ENCODE assay signal across 18 cellular contexts in the genomic region with DNA sequence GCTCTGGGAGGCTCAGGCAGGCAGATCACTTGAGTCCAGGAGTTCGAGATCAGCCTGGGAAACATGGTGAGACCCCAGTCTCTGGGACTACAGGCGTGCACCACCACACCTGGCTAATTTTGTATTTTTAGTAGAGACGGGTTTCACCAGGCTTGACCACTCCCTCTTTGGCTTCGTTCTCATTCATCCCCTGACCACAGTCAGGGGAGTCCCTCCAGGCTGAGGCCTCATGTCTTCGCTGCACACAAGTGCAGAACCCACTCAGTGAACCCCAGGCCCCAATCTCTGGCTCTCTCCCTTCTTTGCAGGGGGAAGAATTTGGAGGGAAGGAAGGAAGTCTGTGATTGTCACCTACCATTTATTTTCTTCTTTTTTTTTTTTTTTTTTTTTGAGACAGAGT. TPM values are rescaled to one million over a fixed set of nuclear protein-coding genes. Genes with fewer than 3 reads are reported as not detected.
A peak's percentile ranks its signal among the peaks of the same experiment; 100 is the strongest.
DNase-seq lines count a peak whose midpoint lies in the region; ATAC-seq, FAIRE-seq and TF ChIP-seq lines count a peak whose summit lies in the region.
"Had no signal": no experiment of that assay in that cellular context is flagged by ENCODE, and none has a peak within 500 bp of the region (broad histone marks: within the 10 kb centered on the region; RNA-seq: fewer than 3 reads in every experiment).

No MANE protein-coding gene starts in this region.

- H3K27ac Mint-ChIP-seq in stimulated activated naive B cell treated with anti-CD40 and anti-IgM and Interleukin-4, amounts not matched to agents 10 μg/mL and 1 μg/mL and 100 μg/mL, for 72 hours, result peak overlapping the region; percentile 21
- H3K27ac Mint-ChIP-seq: H9 had no signal

- no peak for TF ChIP-seq POLR2A in right lobe of liver (IDR thresholded peaks at IDR 0.05)

- TF ChIP-seq CTCF in kidney (IDR thresholded peaks at IDR 0.05; ENCODE audit: borderline replicate concordance, extremely low read depth, insufficient read depth) (no peak), GM13977 (IDR thresholded peaks at IDR 0.05; ENCODE audit: extremely low read depth, insufficient read depth, missing control alignments) (no peak), right lobe of liver (IDR thresholded peaks at IDR 0.05) (no peak)

- H3K4me3 ChIP-seq in kidney (ENCODE audit: low read length in 2 of 2) (no peak overlapping the region), right lobe of liver (no peak overlapping the region)

- no peak overlapping the region for H3K9ac ChIP-seq in kidney (ENCODE audit: low read length in 2 of 2)

- H3K27me3 Mint-ChIP-seq in stimulated activated naive B cell treated with anti-CD40 and anti-IgM and Interleukin-4, amounts not matched to agents 10 μg/mL and 1 μg/mL and 100 μg/mL, for 72 hours, result peaks cover 15 to 24% of the 10 kb centered on the region in 2 donors

- ATAC-seq in stimulated activated naive B cell treated with anti-CD40 and anti-IgM and Interleukin-4, amounts not matched to agents 10 μg/mL and 1 μg/mL and 100 μg/mL, for 72 hours (replicated peaks), result no peak
- no peak for ATAC-seq in right lobe of liver

- 88% methylated on average over 1 of the region's 5 CpGs for WGBS in right lobe of liver (ENCODE audit: insufficient coverage, low coverage, low lambda C conversion rate, missing lambda C conversion rate)

- DNase-seq in GM18507 (ENCODE audit: extremely low spot score, insufficient read length, low read depth) (no peak), kidney (peak; percentile 34), GM13977 (ENCODE audit: low spot score) (no peak), right lobe of liver (no peak)
- no peak for DNase-seq in stimulated activated naive B cell treated with anti-CD40 and anti-IgM and Interleukin-4, amounts not matched to agents 10 μg/mL and 1 μg/mL and 100 μg/mL, for 72 hours
- no peak for DNase-seq in activated CD4-positive, alpha-beta T cell treated with anti-CD3 and anti-CD28 coated beads for 4 hours
- DNase-seq: ACHN; BE2C; C1 segment of cervical spinal cord; Caco-2; CD4-positive, CD25-positive, alpha-beta regulatory T cell; DMS153; DMS79; GDM1; H9; KG1 had no signal

- H3K36me3 ChIP-seq in kidney (ENCODE audit: control insufficient read depth in 1 of 2, insufficient read depth in 2 of 2, low read length in 2 of 2) (no peaks in the 10 kb centered on the region), right lobe of liver (no peaks in the 10 kb centered on the region)
- H3K36me3 ChIP-seq: BE2C had no signal

- H3K27me3 ChIP-seq in right lobe of liver, result no peaks in the 10 kb centered on the region
- H3K27me3 ChIP-seq: BE2C had no signal

- no peaks in the 10 kb centered on the region for H3K9me3 Mint-ChIP-seq in stimulated activated naive B cell treated with anti-CD40 and anti-IgM and Interleukin-4, amounts not matched to agents 10 μg/mL and 1 μg/mL and 100 μg/mL, for 72 hours
- H3K9me3 Mint-ChIP-seq: H9 had no signal

- H3K4me3 Mint-ChIP-seq in stimulated activated naive B cell treated with anti-CD40 and anti-IgM and Interleukin-4, amounts not matched to agents 10 μg/mL and 1 μg/mL and 100 μg/mL, for 72 hours, result no peak overlapping the region
- H3K4me3 Mint-ChIP-seq: CD4-positive, CD25-positive, alpha-beta regulatory T cell; H9 had no signal

- intact Hi-C loops in kidney (cut with DNase I) (no loop called here), right lobe of liver (cut with DNase I) (no loop called here)

- H3K9me3 ChIP-seq in kidney (ENCODE audit: control insufficient read depth in 1 of 2, low read length in 2 of 2), result no peaks in the 10 kb centered on the region
- H3K9me3 ChIP-seq in right lobe of liver, result no peaks in the 10 kb centered on the region
- H3K9me3 ChIP-seq: BE2C, Caco-2 had no signal

- H3K27ac ChIP-seq in kidney (ENCODE audit: low read depth in 2 of 2, low read length in 2 of 2) (no peak overlapping the region), right lobe of liver (no peak overlapping the region)

- H3K4me1 ChIP-seq in kidney (ENCODE audit: control insufficient read depth in 1 of 2, insufficient read depth in 1 of 2, low read depth in 1 of 2, low read length in 2 of 2), result no peaks in the 10 kb centered on the region
- H3K4me1 ChIP-seq in right lobe of liver, result no peaks in the 10 kb centered on the region
- H3K4me1 ChIP-seq: BE2C, Caco-2 had no signal

- no peaks in the 10 kb centered on the region for H3K36me3 Mint-ChIP-seq in stimulated activated naive B cell treated with anti-CD40 and anti-IgM and Interleukin-4, amounts not matched to agents 10 μg/mL and 1 μg/mL and 100 μg/mL, for 72 hours
- H3K36me3 Mint-ChIP-seq: CD4-positive, CD25-positive, alpha-beta regulatory T cell had no signal

- H3K4me1 Mint-ChIP-seq in stimulated activated naive B cell treated with anti-CD40 and anti-IgM and Interleukin-4, amounts not matched to agents 10 μg/mL and 1 μg/mL and 100 μg/mL, for 72 hours, result no peaks in the 10 kb centered on the region

- FAIRE-seq in GM18507 (lab: Jason Lieb, UNC) (peak; percentile 38), kidney (lab: Jason Lieb, UNC) (no peak)
- FAIRE-seq: A204.1, H1 had no signal

- in situ Hi-C loops in GM13977 (cut with MboI; ENCODE audit: low pct_unique_long_range_greater_than_20kb, low sequenced_read_pairs, unreplicated experiment), result no loop called here

RNA-seq across cellular contexts. Expression of a gene that starts 9.2 kb away (rescaled TPM):
- total RNA-seq in kidney (58.1 TPM), right lobe of liver (10 to 100 TPM in 4 of 6 experiments, 1 to 10 TPM in 2; 6.2 to 42.6 (median 20.9) TPM)
- polyA plus RNA-seq in kidney (ENCODE audit: insufficient read depth, low read depth, low replicate concordance), result 39.5 TPM

RNA-seq across cellular contexts. Expression of a gene that starts 48.1 kb away (rescaled TPM):
- 362 TPM for total RNA-seq in kidney
- 413 TPM for polyA plus RNA-seq in kidney (ENCODE audit: insufficient read depth, low read depth, low replicate concordance)
- total RNA-seq in right lobe of liver, result 10 to 100 TPM; 64.1 to 99.6 (median 83.6) TPM
